ENCODE assay signal across 10 cellular contexts in the genomic region with DNA sequence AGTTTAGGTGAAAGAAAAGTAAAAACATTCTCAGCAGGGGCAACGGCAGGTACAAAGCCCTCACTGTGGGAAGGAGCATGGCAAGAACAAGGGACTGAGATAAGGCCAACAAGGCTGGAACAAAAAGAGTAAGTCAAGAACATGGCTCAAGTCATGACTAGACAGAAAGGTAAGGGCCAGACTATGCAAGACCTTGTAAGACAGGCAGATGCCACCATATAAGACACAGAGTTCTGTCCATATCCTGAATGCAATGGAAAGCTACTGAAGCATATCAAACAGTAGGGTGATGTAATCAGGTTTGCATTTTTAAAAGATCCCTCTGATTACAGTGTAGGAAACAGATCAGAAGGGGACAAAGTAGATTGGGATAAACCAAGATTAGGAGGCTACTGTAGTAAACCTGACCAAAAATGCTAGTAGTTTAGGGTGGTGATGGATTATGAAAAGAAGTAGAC. TPM values are rescaled to one million over a fixed set of nuclear protein-coding genes. Genes with fewer than 3 reads are reported as not detected.
DNase-seq lines count a peak whose midpoint lies in the region; ATAC-seq and FAIRE-seq lines count a peak whose summit lies in the region.
"Had no signal": no experiment of that assay in that cellular context is flagged by ENCODE, and none has a peak within 500 bp of the region (broad histone marks: within the 10 kb centered on the region; RNA-seq: fewer than 3 reads in every experiment).

No MANE protein-coding gene starts in this region.

- H3K27me3 ChIP-seq in GM23248 (replicated peaks; ENCODE audit: insufficient read depth), result no peaks in the 10 kb centered on the region
- H3K27me3 ChIP-seq in small intestine (ENCODE audit: control insufficient read depth in 2 of 2, insufficient read depth in 2 of 2, low read length in 2 of 2), result no peaks in the 10 kb centered on the region

- no peaks in the 10 kb centered on the region for H3K9me3 ChIP-seq in GM23248 (ENCODE audit: low read depth)
- H3K9me3 ChIP-seq in small intestine (ENCODE audit: control insufficient read depth, low read depth), result no peaks in the 10 kb centered on the region

- H3K4me3 ChIP-seq in GM23248 (peak overlapping the region; percentile 37; the same call in 1 of the 2 replicates), small intestine (ENCODE audit: low read depth in 1 of 2, low read length in 2 of 2) (no peak overlapping the region)

- peaks cover 99% of the 10 kb centered on the region for H3K79me2 ChIP-seq in GM23248 (ENCODE audit: insufficient read depth)

- H3K27ac ChIP-seq in GM23248, result peak overlapping the region; percentile 98
- H3K27ac ChIP-seq in small intestine (ENCODE audit: low read depth in 1 of 2, low read length in 1 of 2), result peak overlapping the region in 1 of 2 donors; percentile 5

- H2AFZ ChIP-seq in GM23248, result no peak overlapping the region

- no peak overlapping the region for H3K9ac ChIP-seq in GM23248

- no peaks in the 10 kb centered on the region for H3K27me3 Mint-ChIP-seq in memory B cell
- H3K27me3 Mint-ChIP-seq: naive thymus-derived CD4-positive, alpha-beta T cell had no signal

- no peaks in the 10 kb centered on the region for H3K9me3 Mint-ChIP-seq in memory B cell
- H3K9me3 Mint-ChIP-seq: naive thymus-derived CD4-positive, alpha-beta T cell had no signal

- no peaks in the 10 kb centered on the region for H3K36me3 ChIP-seq in GM23248 (ENCODE audit: low read depth)
- no peaks in the 10 kb centered on the region for H3K36me3 ChIP-seq in small intestine (ENCODE audit: control insufficient read depth in 2 of 2, insufficient read depth in 2 of 2, low read length in 2 of 2)

- H3K4me1 ChIP-seq in GM23248 (ENCODE audit: insufficient read depth), result peaks cover 49% of the 10 kb centered on the region
- peaks cover 0 to 3% of the 10 kb centered on the region in 2 donors for H3K4me1 ChIP-seq in small intestine (ENCODE audit: control insufficient read depth in 2 of 2, insufficient read depth in 1 of 2, low read depth in 1 of 2, low read length in 1 of 2)

- 29 to 79% methylated on average over 1 of the region's 1 CpG for WGBS in GM23248 (ENCODE audit: low coverage in 1 of 2, low lambda C conversion rate in 2 of 2, missing lambda C conversion rate in 2 of 2), 2 experiments
- WGBS in small intestine, 3 donors, result 79 to 84% (median 80%) methylated on average over 1 of the region's 1 CpG

- H3K27ac Mint-ChIP-seq in memory B cell, result peak overlapping the region; percentile 86

- FAIRE-seq in RCC 7860 (lab: Jason Lieb, UNC), result no peak
- FAIRE-seq in small intestine (lab: Jason Lieb, UNC), result no peak

- H3F3A ChIP-seq in GM23248 (ENCODE audit: insufficient read depth), result peaks cover 26% of the 10 kb centered on the region; the same call in 1 of the 2 replicates

- no peaks in the 10 kb centered on the region for H3K9me2 ChIP-seq in GM23248 (ENCODE audit: insufficient read depth)

- H3K4me2 ChIP-seq in GM23248 (ENCODE audit: unreplicated experiment), result peak overlapping the region; percentile 64

- DNase-seq in GF-D8 (lab: John Stamatoyannopoulos, UW) (peak; percentile 62), GM23248 (peak; percentile 41), RCC 7860 (ENCODE audit: low spot score) (peak; percentile 56), memory B cell (ENCODE audit: low spot score in 2 of 2) (no peak), small intestine (no peak), UCSD-AML1 (lab: John Stamatoyannopoulos, UW; ENCODE audit: unreplicated experiment) (no peak)
- DNase-seq: activated T-cell treated with anti-CD3 and anti-CD28 coated beads, Interleukin-2, amount 50 U/mL, for 1 hour; naive thymus-derived CD4-positive, alpha-beta T cell had no signal

- no peak overlapping the region for H3K4me3 Mint-ChIP-seq in memory B cell
- H3K4me3 Mint-ChIP-seq: naive thymus-derived CD4-positive, alpha-beta T cell had no signal

- peak; percentile 33 for ATAC-seq in memory B cell (ENCODE audit: low read depth)
- no peak for ATAC-seq in HG03521 (IDR thresholded peaks at IDR 0.05; ENCODE audit: unreplicated experiment)
- no peak for ATAC-seq in HG03280 (IDR thresholded peaks at IDR 0.05; ENCODE audit: unreplicated experiment)
- ATAC-seq: naive thymus-derived CD4-positive, alpha-beta T cell had no signal

- in situ Hi-C loops in GM23248 (cut with MboI), result no loop called here

- H4K20me1 ChIP-seq in GM23248 (ENCODE audit: insufficient read depth), result peaks cover 4% of the 10 kb centered on the region; the same call in 1 of the 2 replicates

- H3K36me3 Mint-ChIP-seq in memory B cell, result no peaks in the 10 kb centered on the region
- H3K36me3 Mint-ChIP-seq: naive thymus-derived CD4-positive, alpha-beta T cell had no signal

- H3K4me1 Mint-ChIP-seq in memory B cell, result peaks cover 36% of the 10 kb centered on the region

RNA-seq across cellular contexts. Expression of gene REV3L, which starts 5.5 kb away (rescaled TPM):
- total RNA-seq in GM23248 (2014; rRNA removed; shearing (Covaris generic)), result 25.1 and 31.7 TPM in 2 replicates
- polyA plus RNA-seq in GM23248 (2016; fragmentation: Nextera tagmentation; extraction: Ambion mirVana) (24.0 and 25.0 TPM in 2 replicates), small intestine (1 to 10 TPM; 4.2 to 9.3 (median 7.6) TPM)

Comparison
In these comparisons a context has a peak if more than half of its experiments do, and no peak if none do; other contexts are left out.
1. DNase-seq: peak in GF-D8 (single experiment), GM23248 (single experiment) and RCC 7860 (single experiment); none in memory B cell (0 of 2), small intestine (single experiment) and UCSD-AML1 (single experiment).